Comparison of ENCODE assay signal across 19 cellular contexts in genomic region chr3:18225709-18226108, GRCh38.
"Had no signal": no experiment of that assay in that cellular context is flagged by ENCODE, and none has a peak within 500 bp of the region (broad histone marks: within the 10 kb centered on the region; RNA-seq: fewer than 3 reads in every experiment).

No MANE protein-coding gene starts in this region.

- H3K4me3 ChIP-seq: dorsolateral prefrontal cortex, heart left ventricle, stomach, thoracic aorta, transverse colon had no signal

- ATAC-seq: heart left ventricle; naive thymus-derived CD4-positive, alpha-beta T cell; sciatic nerve had no signal

- DNase-seq: cortex of kidney; dorsolateral prefrontal cortex; effector CD8-positive, alpha-beta T cell; heart left ventricle; hippocampal formation; kidney glomerular epithelial cell; mesendoderm; naive thymus-derived CD4-positive, alpha-beta T cell; nephron progenitor cell; stimulated activated CD4-positive, alpha-beta T cell treated with anti-CD3 and anti-CD28 coated beads, Interleukin-2, amount 100 ng/mL, for 24 hours; stimulated activated CD4-positive, alpha-beta T cell treated with anti-CD3 and anti-CD28 coated beads, Interleukin-4, amount 100 ng/mL, for 4 hours; stimulated activated naive CD4-positive, alpha-beta T cell; stomach; substantia nigra; transverse colon had no signal

- H3K27me3 ChIP-seq: dorsolateral prefrontal cortex, heart left ventricle, stomach, transverse colon had no signal

- H3K27ac ChIP-seq: dorsolateral prefrontal cortex, heart left ventricle, stomach, thoracic aorta, transverse colon had no signal

- FAIRE-seq: frontal cortex, islet of Langerhans had no signal

- H3K9me3 ChIP-seq: heart left ventricle, stomach, thoracic aorta, transverse colon had no signal

- H3K4me1 ChIP-seq: heart left ventricle, stomach, transverse colon had no signal

- H3K36me3 ChIP-seq: heart left ventricle, stomach, thoracic aorta, transverse colon had no signal
